Comparison of ENCODE assay signal across 8 cellular contexts in the genomic region with DNA sequence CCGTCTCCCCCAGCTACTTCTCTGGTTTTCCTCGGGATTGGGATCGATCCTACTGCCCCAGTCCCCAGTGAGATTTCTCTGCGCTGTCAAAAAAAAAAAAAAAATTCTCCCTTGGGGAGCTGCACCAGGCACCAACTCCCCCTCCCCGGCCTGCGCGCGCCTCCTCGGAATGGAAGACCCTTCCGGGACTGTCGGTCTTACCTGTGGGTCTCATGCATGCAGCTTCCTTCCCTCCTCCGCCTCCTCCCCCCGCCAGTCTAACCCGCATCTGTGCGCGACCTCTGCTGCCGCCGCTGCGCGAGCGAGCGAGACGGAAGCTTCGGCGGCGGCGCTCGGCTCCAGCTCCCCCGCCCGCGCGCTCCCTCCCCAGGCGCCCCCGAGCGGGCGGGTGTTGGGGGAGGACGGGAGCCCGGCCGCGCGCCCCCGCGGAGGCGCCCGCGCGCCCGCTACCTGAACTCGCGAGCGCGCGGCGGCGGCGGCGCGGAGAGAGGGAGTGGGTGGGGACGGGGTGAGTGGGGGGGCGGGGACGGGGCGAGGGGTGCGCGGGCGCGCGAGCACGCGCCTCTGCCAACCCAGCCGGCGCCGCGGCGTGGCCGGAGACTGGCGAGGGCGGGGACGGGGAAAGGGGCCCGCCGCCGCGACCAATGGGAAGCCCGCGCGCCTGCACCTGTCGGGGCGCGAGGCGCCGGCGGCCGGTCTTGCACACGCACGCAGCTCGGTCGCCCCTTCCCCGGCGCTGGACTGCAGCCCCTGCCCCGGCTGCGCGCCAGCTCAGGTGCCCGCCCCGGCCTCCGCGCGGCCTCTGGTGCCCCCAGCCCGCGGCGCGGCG. TPM values are rescaled to one million over a fixed set of nuclear protein-coding genes. Genes with fewer than 3 reads are reported as not detected.
DNase-seq lines count a peak whose midpoint lies in the region; ATAC-seq and TF ChIP-seq lines count a peak whose summit lies in the region.

A gene with protein sequence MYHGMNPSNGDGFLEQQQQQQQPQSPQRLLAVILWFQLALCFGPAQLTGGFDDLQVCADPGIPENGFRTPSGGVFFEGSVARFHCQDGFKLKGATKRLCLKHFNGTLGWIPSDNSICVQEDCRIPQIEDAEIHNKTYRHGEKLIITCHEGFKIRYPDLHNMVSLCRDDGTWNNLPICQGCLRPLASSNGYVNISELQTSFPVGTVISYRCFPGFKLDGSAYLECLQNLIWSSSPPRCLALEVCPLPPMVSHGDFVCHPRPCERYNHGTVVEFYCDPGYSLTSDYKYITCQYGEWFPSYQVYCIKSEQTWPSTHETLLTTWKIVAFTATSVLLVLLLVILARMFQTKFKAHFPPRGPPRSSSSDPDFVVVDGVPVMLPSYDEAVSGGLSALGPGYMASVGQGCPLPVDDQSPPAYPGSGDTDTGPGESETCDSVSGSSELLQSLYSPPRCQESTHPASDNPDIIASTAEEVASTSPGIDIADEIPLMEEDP (minus strand): TSS at position 321 of the 829 bp plus-strand sequence. CDS start 751 bp downstream, outside the sequence.

- H3K4me3 ChIP-seq in esophagus muscularis mucosa = peak within 1 kb of the TSS; percentile 56 to 71 (median 61)

- H3K27ac ChIP-seq in esophagus muscularis mucosa (replicated peaks in 1 of 4) = peak within 1 kb of the TSS in 3 of 4 donors; percentile 27 to 61 (median 51)

- no peaks in the 10 kb centered on the region for H3K36me3 Mint-ChIP-seq in nephron progenitor cell (ENCODE audit: low read depth)

- TF ChIP-seq CTCF in esophagus muscularis mucosa (IDR thresholded peaks at IDR 0.05) (no peak), nephron progenitor cell (IDR thresholded peaks at IDR 0.05) (no peak)

- peaks cover 4% of the 10 kb centered on the region for H3K9me3 Mint-ChIP-seq in nephron progenitor cell

- no peaks in the 10 kb centered on the region for H3K36me3 ChIP-seq in esophagus muscularis mucosa

- no peak within 1 kb of the TSS for H3K27ac Mint-ChIP-seq in nephron progenitor cell

- DNase-seq in DMS153 (lab: John Stamatoyannopoulos, UW) (peak; percentile 72), NCI-H526 (lab: John Stamatoyannopoulos, UW) (peak; percentile 53 to 93), activated T-cell treated with anti-CD3 and anti-CD28 coated beads for 48 hours (ENCODE audit: low read depth) (peak; percentile 62), esophagus muscularis mucosa (ENCODE audit: extremely low spot score) (no peak), nephron progenitor cell (peak; percentile 72), KG1 (lab: John Stamatoyannopoulos, UW) (no peak)
- peak; percentile 76 for DNase-seq in stimulated activated naive CD4-positive, alpha-beta T cell treated with Interleukin-2 at 50 U/mL for 16 hours (lab: John Stamatoyannopoulos, UW)

- TF ChIP-seq EP300 in esophagus muscularis mucosa (IDR thresholded peaks at IDR 0.05) = no peak

- H3K9me3 ChIP-seq in esophagus muscularis mucosa = no peaks in the 10 kb centered on the region

- intact Hi-C loops in esophagus muscularis mucosa (cut with DNase I) = loop anchor here (10.0 kb wide), 1 partner anchor 229 kb away; no protein-coding TSS in a partner anchor

- peaks cover 0 to 33% (median 0%) of the 10 kb centered on the region in 4 donors for H3K27me3 ChIP-seq in esophagus muscularis mucosa

- H3K4me3 Mint-ChIP-seq in nephron progenitor cell = peak within 1 kb of the TSS; percentile 89

- H3K4me1 Mint-ChIP-seq in nephron progenitor cell = peaks cover 22% of the 10 kb centered on the region

- ATAC-seq in HG02884 (IDR thresholded peaks at IDR 0.05; ENCODE audit: unreplicated experiment) = peak; percentile 61

- TF ChIP-seq POLR2A in esophagus muscularis mucosa (IDR thresholded peaks at IDR 0.05; ENCODE audit: low read depth) = no peak

- H3K4me1 ChIP-seq in esophagus muscularis mucosa = peaks cover 13 to 30% (median 23%) of the 10 kb centered on the region in 4 donors

- H3K27me3 Mint-ChIP-seq in nephron progenitor cell (ENCODE audit: low read depth, poor library complexity) = peaks cover 61% of the 10 kb centered on the region

- 0% methylated on average over 8 of the region's 111 CpGs for WGBS in esophagus muscularis mucosa

RNA-seq across cellular contexts. Expression of the gene that starts here (rescaled TPM):
- 1 to 10 TPM; 1.1 to 3.3 (median 1.8) TPM for total RNA-seq in esophagus muscularis mucosa

Comparison
In these comparisons a context has a peak if more than half of its experiments do, and no peak if none do; other contexts are left out.
1. DNase-seq: peak in DMS153 (single experiment), NCI-H526 (2 of 2), activated T-cell treated with anti-CD3 and anti-CD28 coated beads for 48 hours (single experiment), nephron progenitor cell (single experiment) and stimulated activated naive CD4-positive, alpha-beta T cell treated with Interleukin-2 at 50 U/mL for 16 hours (single experiment); none in esophagus muscularis mucosa (single experiment) and KG1 (single experiment).